In the genomic region with DNA sequence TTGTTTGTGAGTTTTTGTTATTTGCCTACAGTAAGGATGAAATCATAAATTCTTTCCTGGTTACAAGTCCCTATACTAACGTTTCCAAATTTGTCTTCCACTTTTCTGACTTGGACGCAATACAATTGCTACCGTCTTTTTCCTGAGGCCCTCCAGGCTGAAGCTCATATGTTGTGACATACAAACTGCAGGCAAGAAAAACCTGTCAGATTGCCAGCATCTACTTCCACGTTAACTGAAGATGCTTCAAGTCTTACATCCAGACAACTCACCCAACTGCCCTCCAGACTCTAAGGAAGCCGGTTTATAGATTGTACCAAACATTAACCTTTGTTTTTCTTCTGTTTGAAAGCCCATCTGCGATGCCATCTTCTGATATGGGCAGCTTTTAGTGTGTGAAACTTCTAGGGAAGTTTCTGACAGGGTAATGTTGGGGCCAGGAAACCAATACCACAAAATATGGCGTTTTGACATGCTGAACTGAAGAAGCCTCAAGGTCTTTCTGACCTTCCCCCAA, we compare ENCODE assay signal across 9 cellular contexts. TPM values are rescaled to one million over a fixed set of nuclear protein-coding genes. Genes with fewer than 3 reads are reported as not detected.
DNase-seq lines count a peak whose midpoint lies in the region; ATAC-seq and TF ChIP-seq lines count a peak whose summit lies in the region.
"Had no signal": no experiment of that assay in that cellular context is flagged by ENCODE, and none has a peak within 500 bp of the region (broad histone marks: within the 10 kb centered on the region; RNA-seq: fewer than 3 reads in every experiment).

No MANE protein-coding gene starts in this region.

- no peak for DNase-seq in activated T-cell treated with anti-CD3 and anti-CD28 coated beads, Interleukin-2, amount 50 U/mL, for 24 hours
- no peak for DNase-seq in activated T-cell treated with anti-CD3 and anti-CD28 coated beads for 4 hours
- DNase-seq in M059J (ENCODE audit: low read depth), result peak; percentile 49
- DNase-seq in brain microvascular endothelial cell, result peak; percentile 14
- no peak for DNase-seq in NCI-H774 (lab: John Stamatoyannopoulos, UW)
- DNase-seq in NCI-H2227 (lab: John Stamatoyannopoulos, UW; ENCODE audit: unreplicated experiment), result no peak
- DNase-seq in DMS53 (lab: John Stamatoyannopoulos, UW), result no peak

- TF ChIP-seq CTCF in brain microvascular endothelial cell (IDR thresholded peaks at IDR 0.05; ENCODE audit: low read depth, low read length, missing control alignments), result no peak

- H3K4me1 Mint-ChIP-seq in activated T-cell treated with anti-CD3 and anti-CD28 coated beads, Interleukin-2, amount 50 U/mL, for 24 hours (ENCODE audit: low read depth), result peaks cover 21% of the 10 kb centered on the region
- H3K4me1 Mint-ChIP-seq in stimulated activated memory B cell treated with anti-CD40 and anti-IgM and Interleukin-4, amounts not matched to agents 10 μg/mL and 1 μg/mL and 100 μg/mL, for 72 hours, result peaks cover 20% of the 10 kb centered on the region

- no peak overlapping the region for H3K27ac ChIP-seq in brain microvascular endothelial cell

- ATAC-seq in stimulated activated memory B cell treated with anti-CD40 and anti-IgM and Interleukin-4, amounts not matched to agents 10 μg/mL and 1 μg/mL and 100 μg/mL, for 72 hours, result peak; percentile 43

- no peaks in the 10 kb centered on the region for H3K9me3 Mint-ChIP-seq in activated T-cell treated with anti-CD3 and anti-CD28 coated beads, Interleukin-2, amount 50 U/mL, for 24 hours
- H3K9me3 Mint-ChIP-seq in stimulated activated memory B cell treated with anti-CD40 and anti-IgM and Interleukin-4, amounts not matched to agents 10 μg/mL and 1 μg/mL and 100 μg/mL, for 72 hours, result no peaks in the 10 kb centered on the region

- no peaks in the 10 kb centered on the region for H3K36me3 Mint-ChIP-seq in activated T-cell treated with anti-CD3 and anti-CD28 coated beads, Interleukin-2, amount 50 U/mL, for 24 hours (ENCODE audit: low read depth)
- H3K36me3 Mint-ChIP-seq in stimulated activated memory B cell treated with anti-CD40 and anti-IgM and Interleukin-4, amounts not matched to agents 10 μg/mL and 1 μg/mL and 100 μg/mL, for 72 hours, result no peaks in the 10 kb centered on the region

- H3K27me3 ChIP-seq in brain microvascular endothelial cell (replicated peaks), result no peaks in the 10 kb centered on the region

- no peaks in the 10 kb centered on the region for H3K36me3 ChIP-seq in brain microvascular endothelial cell (replicated peaks)

- no peak overlapping the region for H3K4me3 Mint-ChIP-seq in activated T-cell treated with anti-CD3 and anti-CD28 coated beads, Interleukin-2, amount 50 U/mL, for 24 hours
- H3K4me3 Mint-ChIP-seq in stimulated activated memory B cell treated with anti-CD40 and anti-IgM and Interleukin-4, amounts not matched to agents 10 μg/mL and 1 μg/mL and 100 μg/mL, for 72 hours, result no peak overlapping the region
- H3K4me3 Mint-ChIP-seq: B cell had no signal

- H3K27ac Mint-ChIP-seq in activated T-cell treated with anti-CD3 and anti-CD28 coated beads, Interleukin-2, amount 50 U/mL, for 24 hours, result peak overlapping the region; percentile 51
- H3K27ac Mint-ChIP-seq in stimulated activated memory B cell treated with anti-CD40 and anti-IgM and Interleukin-4, amounts not matched to agents 10 μg/mL and 1 μg/mL and 100 μg/mL, for 72 hours, result no peak overlapping the region
- H3K27ac Mint-ChIP-seq: B cell had no signal

- H3K4me3 ChIP-seq in brain microvascular endothelial cell (ENCODE audit: low read depth, low read length), result no peak overlapping the region

- in situ Hi-C loops in brain microvascular endothelial cell (cut with HindIII; ENCODE audit: low pct_ligation_motif_present, low sequenced_read_pairs), result no loop called here

- H3K27me3 Mint-ChIP-seq in activated T-cell treated with anti-CD3 and anti-CD28 coated beads, Interleukin-2, amount 50 U/mL, for 24 hours, result no peaks in the 10 kb centered on the region
- no peaks in the 10 kb centered on the region for H3K27me3 Mint-ChIP-seq in stimulated activated memory B cell treated with anti-CD40 and anti-IgM and Interleukin-4, amounts not matched to agents 10 μg/mL and 1 μg/mL and 100 μg/mL, for 72 hours
- H3K27me3 Mint-ChIP-seq: B cell had no signal

RNA-seq across cellular contexts. Expression of gene RNF11, which starts 21.4 kb away (rescaled TPM):
- 195 and 237 TPM in 2 replicates for total RNA-seq in M059J (2014; rRNA removed; shearing (Covaris generic))

Comparison
In these comparisons a context has a peak if more than half of its experiments do, and no peak if none do; other contexts are left out.
1. DNase-seq: peak in M059J (single experiment) and brain microvascular endothelial cell (single experiment); none in activated T-cell treated with anti-CD3 and anti-CD28 coated beads, Interleukin-2, amount 50 U/mL, for 24 hours (single experiment), activated T-cell treated with anti-CD3 and anti-CD28 coated beads for 4 hours (single experiment), NCI-H774 (single experiment), NCI-H2227 (single experiment) and DMS53 (single experiment).